18 cellular contexts compared by ENCODE assay signal in the genomic region with DNA sequence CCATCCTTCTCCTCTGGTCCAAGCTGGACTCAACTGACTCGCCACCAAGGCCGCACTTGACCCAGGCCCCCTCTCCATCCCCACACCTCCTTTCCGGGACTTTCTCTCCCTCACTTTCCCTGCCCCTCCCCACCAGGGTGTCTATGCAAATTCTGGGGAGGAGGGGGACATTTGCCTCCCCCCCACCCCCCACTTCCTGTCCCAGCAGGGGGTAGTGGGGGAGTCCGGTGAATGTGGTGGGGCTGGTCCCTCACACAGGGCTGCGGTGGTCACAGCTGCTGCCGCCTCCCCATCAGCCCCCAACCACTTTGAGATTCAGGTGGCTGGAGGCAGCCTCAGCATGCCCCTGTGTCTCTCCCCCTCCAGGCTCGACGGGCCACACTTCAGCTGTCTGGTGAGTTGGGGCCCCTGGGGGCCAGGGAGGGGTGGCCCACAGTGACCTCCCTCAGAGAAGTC. TPM values are rescaled to one million over a fixed set of nuclear protein-coding genes. Genes with fewer than 3 reads are reported as not detected.
DNase-seq lines count a peak whose midpoint lies in the region; ATAC-seq and TF ChIP-seq lines count a peak whose summit lies in the region.
"Had no signal": no experiment of that assay in that cellular context is flagged by ENCODE, and none has a peak within 500 bp of the region (broad histone marks: within the 10 kb centered on the region; RNA-seq: fewer than 3 reads in every experiment).

No MANE protein-coding gene starts in this region.

- TF ChIP-seq POLR2A in prostate gland (IDR thresholded peaks at IDR 0.05): no peak

- no peaks in the 10 kb centered on the region for H3K9me2 ChIP-seq in hepatocyte (replicated peaks; ENCODE audit: insufficient read depth)

- peaks cover 4% of the 10 kb centered on the region for H3K36me3 Mint-ChIP-seq in natural killer cell treated with Interleukin-12 subunit alpha and Interleukin-12 subunit beta and Interleukin-15 and Interleukin-18, amount 100 ng/mL, for 72 hours
- H3K36me3 Mint-ChIP-seq in natural killer cell (no peaks in the 10 kb centered on the region), type B pancreatic cell (peaks cover 4% of the 10 kb centered on the region)

- 0 out of 2 replicates have a peak, but pooled peaks cover 3% of the 10 kb centered on the region for H3K9me3 ChIP-seq in OCI-LY3 (ENCODE audit: insufficient read depth, low read length)
- H3K9me3 ChIP-seq in hepatocyte (ENCODE audit: low read depth): no peaks in the 10 kb centered on the region
- no peaks in the 10 kb centered on the region for H3K9me3 ChIP-seq in prostate gland
- H3K9me3 ChIP-seq: tibial artery had no signal

- H3K27ac Mint-ChIP-seq in natural killer cell treated with Interleukin-12 subunit alpha and Interleukin-12 subunit beta and Interleukin-15 and Interleukin-18, amount 100 ng/mL, for 72 hours: peak overlapping the region in 1 of 2 donors; percentile 70
- H3K27ac Mint-ChIP-seq in natural killer cell (peak overlapping the region in 1 of 2 donors; percentile 73), type B pancreatic cell (peak overlapping the region; percentile 82)
- H3K27ac Mint-ChIP-seq: activated T-helper 2 cell treated with anti-CD3 and anti-CD28 coated beads, Interferon-gamma antibody, Interleukin-2, Interleukin-4, amounts not matched to agents 10 μg/mL and 5 μg/mL and 100 μg/mL, durations not matched to agents 14 hours and 24 hours and 36 hours; progenitor cell of endocrine pancreas had no signal

- H3K4me3 Mint-ChIP-seq in natural killer cell treated with Interleukin-12 subunit alpha and Interleukin-12 subunit beta and Interleukin-15 and Interleukin-18, amount 100 ng/mL, for 72 hours: peak overlapping the region; percentile 43
- H3K4me3 Mint-ChIP-seq in natural killer cell: no peak overlapping the region
- H3K4me3 Mint-ChIP-seq in type B pancreatic cell: peak overlapping the region; percentile 21

- peaks cover 15 to 16% of the 10 kb centered on the region in 2 donors for H3K4me1 Mint-ChIP-seq in natural killer cell treated with Interleukin-12 subunit alpha and Interleukin-12 subunit beta and Interleukin-15 and Interleukin-18, amount 100 ng/mL, for 72 hours (ENCODE audit: low read depth in 2 of 2)
- H3K4me1 Mint-ChIP-seq in natural killer cell: peaks cover 12 to 27% of the 10 kb centered on the region in 2 donors
- peaks cover 7% of the 10 kb centered on the region for H3K4me1 Mint-ChIP-seq in type B pancreatic cell (ENCODE audit: unreplicated experiment)

- H3K4me3 ChIP-seq in OCI-LY3 (ENCODE audit: low read length) (peak overlapping the region; percentile 91), hepatocyte (no peak overlapping the region), prostate gland (no peak overlapping the region)
- H3K4me3 ChIP-seq: tibial artery had no signal

- 22% methylated on average over 5 of the region's 8 CpGs for WGBS in hepatocyte (ENCODE audit: low lambda C conversion rate, missing lambda C conversion rate)
- WGBS in prostate gland: 29% methylated on average over 8 of the region's 8 CpGs

- peaks cover 22 to 24% of the 10 kb centered on the region in 2 donors for H3K27me3 Mint-ChIP-seq in natural killer cell treated with Interleukin-12 subunit alpha and Interleukin-12 subunit beta and Interleukin-15 and Interleukin-18, amount 100 ng/mL, for 72 hours
- H3K27me3 Mint-ChIP-seq in natural killer cell (ENCODE audit: low read depth in 2 of 2): peaks cover 23 to 27% of the 10 kb centered on the region in 2 donors
- H3K27me3 Mint-ChIP-seq in type B pancreatic cell: peaks cover 22% of the 10 kb centered on the region

- H3K79me2 ChIP-seq in OCI-LY3 (ENCODE audit: low read length) (peaks cover 49% of the 10 kb centered on the region), hepatocyte (no peaks in the 10 kb centered on the region)

- intact Hi-C loops in natural killer cell (cut with micrococcal nuclease): no loop called here
- intact Hi-C loops in prostate gland (cut with DNase I): no loop called here

- peaks cover 50% of the 10 kb centered on the region for H3K36me3 ChIP-seq in OCI-LY3 (replicated peaks; ENCODE audit: low read depth, low read length)
- no peaks in the 10 kb centered on the region for H3K36me3 ChIP-seq in hepatocyte (replicated peaks; ENCODE audit: insufficient read depth, low read depth)
- H3K36me3 ChIP-seq in prostate gland: no peaks in the 10 kb centered on the region
- H3K36me3 ChIP-seq: tibial artery had no signal

- peak overlapping the region; percentile 91 for H3K27ac ChIP-seq in OCI-LY3 (ENCODE audit: low read length)
- H3K27ac ChIP-seq in hepatocyte: no peak overlapping the region
- H3K27ac ChIP-seq in prostate gland: no peak overlapping the region
- H3K27ac ChIP-seq: tibial artery had no signal

- no peaks in the 10 kb centered on the region for H3K27me3 ChIP-seq in OCI-LY3 (ENCODE audit: low read depth, low read length)
- H3K27me3 ChIP-seq in hepatocyte: peaks cover 26% of the 10 kb centered on the region
- H3K27me3 ChIP-seq in prostate gland (replicated peaks; ENCODE audit: insufficient read depth): peaks cover 3% of the 10 kb centered on the region

- H3K4me2 ChIP-seq in OCI-LY3 (ENCODE audit: low read length) (peak overlapping the region; percentile 94), hepatocyte (no peak overlapping the region)

- H3K9me3 Mint-ChIP-seq in natural killer cell treated with Interleukin-12 subunit alpha and Interleukin-12 subunit beta and Interleukin-15 and Interleukin-18, amount 100 ng/mL, for 72 hours: no peaks in the 10 kb centered on the region
- H3K9me3 Mint-ChIP-seq in natural killer cell (no peaks in the 10 kb centered on the region), type B pancreatic cell (no peaks in the 10 kb centered on the region)
- H3K9me3 Mint-ChIP-seq: activated T-helper 2 cell treated with anti-CD3 and anti-CD28 coated beads, Interferon-gamma antibody, Interleukin-2, Interleukin-4, amounts not matched to agents 10 μg/mL and 5 μg/mL and 100 μg/mL, durations not matched to agents 14 hours and 24 hours and 36 hours had no signal

- peak; percentile 58 for DNase-seq in natural killer cell treated with Interleukin-12 subunit alpha and Interleukin-12 subunit beta and Interleukin-15 and Interleukin-18, amount 100 ng/mL, for 72 hours (ENCODE audit: low spot score)
- DNase-seq in natural killer cell (no peak), hepatocyte (ENCODE audit: low spot score) (peak; percentile 5), type B pancreatic cell (ENCODE audit: extremely low spot score, unreplicated experiment) (no peak), prostate gland (ENCODE audit: low spot score) (no peak), HT-29 (ENCODE audit: low spot score) (no peak)
- DNase-seq: activated CD4-positive, alpha-beta T cell treated with anti-CD3 and anti-CD28 coated beads, Interleukin-2, amount 50 U/mL, for 4 hours; Calu3; midbrain; NCI-H1092 treated with DMSO at 0.1 percent for 48 hours; NCI-H345; tibial artery had no signal

- ATAC-seq in natural killer cell treated with Interleukin-12 subunit alpha and Interleukin-12 subunit beta and Interleukin-15 and Interleukin-18, amount 100 ng/mL, for 72 hours: no peak
- ATAC-seq in natural killer cell (no peak), GM21723 (IDR thresholded peaks at IDR 0.05; ENCODE audit: unreplicated experiment) (no peak)

- no peak for TF ChIP-seq CTCF in natural killer cell (IDR thresholded peaks at IDR 0.05)
- TF ChIP-seq CTCF in OCI-LY3 (IDR thresholded peaks at IDR 0.05; ENCODE audit: low read depth, low read length): no peak
- TF ChIP-seq CTCF in hepatocyte (IDR thresholded peaks at IDR 0.05; ENCODE audit: poor library complexity): no peak
- TF ChIP-seq CTCF in type B pancreatic cell (conservative IDR thresholded peaks at IDR 0.05): no peak
- no peak for TF ChIP-seq CTCF in prostate gland (IDR thresholded peaks at IDR 0.05)

- peaks cover 39% of the 10 kb centered on the region for H4K20me1 ChIP-seq in OCI-LY3 (ENCODE audit: insufficient read depth, low read length)
- no peaks in the 10 kb centered on the region for H4K20me1 ChIP-seq in hepatocyte (ENCODE audit: insufficient read depth, poor library complexity, severe bottlenecking)

- H3K4me1 ChIP-seq in OCI-LY3 (ENCODE audit: low read length) (peaks cover 73% of the 10 kb centered on the region), hepatocyte (ENCODE audit: insufficient read depth) (peaks cover 7% of the 10 kb centered on the region), prostate gland (replicated peaks) (no peaks in the 10 kb centered on the region)

- peak overlapping the region; percentile 98 for H3K9ac ChIP-seq in OCI-LY3 (ENCODE audit: low read length)

- H2AFZ ChIP-seq in OCI-LY3 (ENCODE audit: low read depth, low read length): no peak overlapping the region
- no peak overlapping the region for H2AFZ ChIP-seq in hepatocyte

RNA-seq across cellular contexts. Expression of a gene that starts 0.9 kb away (rescaled TPM):
- 1 to 10 TPM in 1 of 2 donors, under 1 TPM in 1; 0.38 to 4.2 TPM for total RNA-seq in natural killer cell treated with Interleukin-12 subunit alpha and Interleukin-12 subunit beta and Interleukin-15 and Interleukin-18, amount 100 ng/mL, for 72 hours
- total RNA-seq in natural killer cell: 1 to 10 TPM in 1 of 3 donors, under 1 TPM in 2; 0.77 to 2.8 (median 0.78) TPM
- 2.8 TPM in 2 replicates for total RNA-seq in hepatocyte
- 0.63 and 1.7 TPM in 2 replicates for polyA plus RNA-seq in hepatocyte
- total RNA-seq in type B pancreatic cell (ENCODE audit: low replicate concordance): 2.6 and 3.0 TPM in 2 replicates
- total RNA-seq in prostate gland: not detected
- not detected in 2 replicates for total RNA-seq in HT-29 (2014; rRNA removed; shearing (Covaris generic))
- total RNA-seq: dermis microvascular lymphatic vessel endothelial cell had no signal

RNA-seq across cellular contexts. Expression of a gene that starts 13.1 kb away (rescaled TPM):
- under 1 TPM in 1 of 2 donors, not detected in 1; 0.50 TPM for total RNA-seq in natural killer cell treated with Interleukin-12 subunit alpha and Interleukin-12 subunit beta and Interleukin-15 and Interleukin-18, amount 100 ng/mL, for 72 hours
- total RNA-seq in natural killer cell (under 1 TPM in 2 of 3 donors, not detected in 1; 0.09 to 0.15 TPM), hepatocyte (0.07 and 0.16 TPM in 2 replicates), type B pancreatic cell (ENCODE audit: low replicate concordance) (0.12 TPM in 1 of 2 replicates, not detected in the other), prostate gland (under 1 TPM; 0.09 to 0.34 TPM)
- 0.04 TPM in 1 of 2 replicates, not detected in the other for polyA plus RNA-seq in hepatocyte
- total RNA-seq in HT-29 (2014; rRNA removed; shearing (Covaris generic)): 0.05 TPM in 1 of 2 replicates, not detected in the other
- total RNA-seq: astrocyte, Calu3 had no signal

RNA-seq across cellular contexts. Expression of a gene that starts 35.5 kb away (rescaled TPM):
- 100 to 1,000 TPM in 1 of 2 donors, 10 to 100 TPM in 1; 80.0 to 246 TPM for total RNA-seq in natural killer cell treated with Interleukin-12 subunit alpha and Interleukin-12 subunit beta and Interleukin-15 and Interleukin-18, amount 100 ng/mL, for 72 hours
- 10 to 100 TPM; 26.1 to 32.0 (median 30.2) TPM for total RNA-seq in natural killer cell
- 13.6 and 18.2 TPM in 2 replicates for total RNA-seq in hepatocyte
- 32.6 and 40.4 TPM in 2 replicates for polyA plus RNA-seq in hepatocyte
- total RNA-seq in type B pancreatic cell (ENCODE audit: low replicate concordance): 43.6 and 91.8 TPM in 2 replicates
- 10 to 100 TPM; 15.6 to 35.7 TPM for total RNA-seq in prostate gland
- total RNA-seq in HT-29 (2014; rRNA removed; shearing (Covaris generic)): 256 and 257 TPM in 2 replicates

RNA-seq across cellular contexts. Expression of a gene that starts 43.4 kb away (rescaled TPM):
- 10 to 100 TPM; 84.5 to 91.9 TPM for total RNA-seq in natural killer cell treated with Interleukin-12 subunit alpha and Interleukin-12 subunit beta and Interleukin-15 and Interleukin-18, amount 100 ng/mL, for 72 hours
- total RNA-seq in natural killer cell (100 to 1,000 TPM; 185 to 217 (median 211) TPM), hepatocyte (41.4 and 53.2 TPM in 2 replicates), type B pancreatic cell (ENCODE audit: low replicate concordance) (30.3 and 41.0 TPM in 2 replicates), prostate gland (100 to 1,000 TPM; 110 to 129 TPM)
- 55.9 and 62.9 TPM in 2 replicates for polyA plus RNA-seq in hepatocyte
- 111 and 113 TPM in 2 replicates for total RNA-seq in HT-29 (2014; rRNA removed; shearing (Covaris generic))

RNA-seq across cellular contexts. Expression of a gene that starts 54.2 kb away (rescaled TPM):
- total RNA-seq in natural killer cell treated with Interleukin-12 subunit alpha and Interleukin-12 subunit beta and Interleukin-15 and Interleukin-18, amount 100 ng/mL, for 72 hours: 10 to 100 TPM in 1 of 2 donors, 1 to 10 TPM in 1; 2.4 to 12.4 TPM
- total RNA-seq in natural killer cell (1 to 10 TPM in 1 of 3 donors, under 1 TPM in 2; 0.94 to 1.3 (median 0.95) TPM), hepatocyte (7.3 and 12.4 TPM in 2 replicates), type B pancreatic cell (ENCODE audit: low replicate concordance) (2.3 and 6.0 TPM in 2 replicates), prostate gland (1 to 10 TPM in 1 of 2 donors, under 1 TPM in 1; 0.85 to 5.0 TPM)
- polyA plus RNA-seq in hepatocyte: 2.7 and 12.1 TPM in 2 replicates
- total RNA-seq in HT-29 (2014; rRNA removed; shearing (Covaris generic)): 0.08 and 1.2 TPM in 2 replicates
- total RNA-seq: astrocyte had no signal

Comparison
In these comparisons a context has a peak if more than half of its experiments do, and no peak if none do; other contexts are left out.
1. DNase-seq: peak in natural killer cell treated with Interleukin-12 subunit alpha and Interleukin-12 subunit beta and Interleukin-15 and Interleukin-18, amount 100 ng/mL, for 72 hours (single experiment) and hepatocyte (single experiment); none in natural killer cell (single experiment), type B pancreatic cell (single experiment), prostate gland (single experiment) and HT-29 (single experiment).